In the genomic region with DNA sequence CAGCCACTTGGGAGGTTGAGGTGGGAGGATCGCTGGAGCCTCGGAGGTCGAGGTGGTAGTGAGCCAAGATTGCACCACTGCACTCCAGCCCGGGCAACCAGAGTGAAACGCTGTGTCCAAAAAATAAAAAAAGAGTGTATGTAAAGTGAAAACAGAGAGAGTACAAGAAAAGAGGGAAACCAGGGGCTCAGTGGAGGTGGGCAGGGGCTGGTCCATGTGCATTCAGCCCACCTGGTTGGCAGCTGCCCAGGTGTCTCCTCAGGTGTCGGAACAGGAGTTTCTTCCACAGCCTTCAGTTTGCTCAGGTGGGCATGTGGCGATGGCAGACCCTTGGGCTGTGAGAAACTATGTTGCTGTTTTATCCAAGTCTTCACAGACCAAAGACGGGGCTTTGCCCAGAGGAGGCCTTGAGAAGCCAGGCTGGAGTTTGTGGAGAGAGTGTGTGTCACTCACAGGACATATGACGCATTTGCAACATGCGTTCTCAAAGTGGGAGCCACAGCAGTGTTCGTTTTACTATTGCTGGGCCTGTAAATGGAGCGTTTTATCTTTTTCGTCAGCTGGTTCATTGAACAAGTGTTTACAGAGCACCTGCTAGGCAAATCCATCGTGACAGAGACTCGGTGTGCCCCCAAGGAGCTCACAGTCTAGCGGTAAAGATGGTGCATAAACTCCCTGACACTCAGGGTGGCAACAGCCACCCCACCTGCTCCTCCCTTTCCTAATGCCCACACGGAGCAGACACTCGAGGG, we compare ENCODE assay signal across 16 cellular contexts. TPM values are rescaled to one million over a fixed set of nuclear protein-coding genes. Genes with fewer than 3 reads are reported as not detected.
"Had no signal": no experiment of that assay in that cellular context is flagged by ENCODE, and none has a peak within 500 bp of the region (broad histone marks: within the 10 kb centered on the region; RNA-seq: fewer than 3 reads in every experiment).

No MANE protein-coding gene starts in this region.

- H3K9me3 ChIP-seq: upper lobe of left lung had no signal

- ATAC-seq: naive thymus-derived CD4-positive, alpha-beta T cell; stimulated activated naive B cell treated with anti-CD40 and anti-IgM and Interleukin-4, amounts not matched to agents 10 μg/mL and 1 μg/mL and 100 μg/mL, for 72 hours had no signal

- H3K4me3 ChIP-seq: upper lobe of left lung had no signal

- DNase-seq: activated CD4-positive, alpha-beta T cell treated with anti-CD3 and anti-CD28 coated beads for 1 hour; activated gamma-delta T cell treated with Interleukin-2 at 50 U/mL for 16 hours; activated naive CD8-positive, alpha-beta T cell treated with anti-CD3 and anti-CD28 coated beads, Interleukin-2, amount 10 ng/mL, durations not matched to agents 7 days and 5 days; brain microvascular endothelial cell; cerebellar nuclear complex; effector CD8-positive, alpha-beta T cell; foreskin melanocyte; mammary epithelial cell; naive thymus-derived CD4-positive, alpha-beta T cell; occipital lobe; stimulated activated CD4-positive, alpha-beta T cell treated with anti-CD3 and anti-CD28 coated beads, Interleukin-2, amount 100 ng/mL, for 48 hours; stimulated activated naive B cell treated with anti-CD40 and anti-IgM and Interleukin-4, amounts not matched to agents 10 μg/mL and 1 μg/mL and 100 μg/mL, for 72 hours; T-helper 1 cell; T1000 had no signal

- H3K36me3 ChIP-seq: brain microvascular endothelial cell, upper lobe of left lung had no signal

- H3K27ac Mint-ChIP-seq: activated naive CD8-positive, alpha-beta T cell treated with anti-CD3 and anti-CD28 coated beads, Interleukin-2, amount 10 ng/mL, durations not matched to agents 7 days and 5 days had no signal

- H3K27ac ChIP-seq: brain microvascular endothelial cell, upper lobe of left lung had no signal

- H3K4me3 Mint-ChIP-seq: activated naive CD8-positive, alpha-beta T cell treated with anti-CD3 and anti-CD28 coated beads, Interleukin-2, amount 10 ng/mL, durations not matched to agents 7 days and 5 days; stimulated activated naive B cell treated with anti-CD40 and anti-IgM and Interleukin-4, amounts not matched to agents 10 μg/mL and 1 μg/mL and 100 μg/mL, for 72 hours had no signal

RNA-seq across cellular contexts. Expression of a gene that starts 22.4 kb away (rescaled TPM):
- total RNA-seq: mammary epithelial cell; mononuclear cell; naive thymus-derived CD4-positive, alpha-beta T cell had no signal
- polyA plus RNA-seq: mammary epithelial cell had no signal
